18 cellular contexts compared by ENCODE assay signal in the genomic region with DNA sequence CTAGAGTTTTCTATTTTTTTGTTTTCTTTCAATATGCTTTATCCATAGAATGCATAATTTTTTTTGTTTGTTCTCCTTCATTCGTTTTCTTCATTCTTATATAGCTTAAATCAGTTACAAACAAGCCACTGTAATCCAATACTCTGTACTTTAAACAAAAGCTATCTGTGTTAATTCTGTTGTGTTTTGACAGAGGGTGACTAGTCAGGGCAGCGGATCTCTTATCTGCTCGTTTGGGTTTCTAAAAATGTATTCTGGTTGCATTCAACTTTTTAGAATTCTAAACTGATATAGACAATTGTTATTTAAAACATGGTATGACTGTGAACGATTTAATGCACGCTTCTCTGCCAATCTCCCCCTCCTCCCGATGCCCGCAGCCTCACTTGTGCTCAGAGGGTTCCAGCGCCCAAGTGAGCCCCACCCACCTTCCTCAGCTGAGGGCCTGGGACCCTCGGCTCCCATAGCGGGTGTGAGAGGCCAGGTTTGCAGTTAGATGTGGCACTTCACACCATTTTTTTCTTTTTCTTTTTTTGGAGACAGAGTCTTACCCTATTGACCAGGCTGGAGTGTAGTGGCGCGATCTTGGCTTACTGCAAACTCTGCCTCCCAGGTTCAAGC. TPM values are rescaled to one million over a fixed set of nuclear protein-coding genes. Genes with fewer than 3 reads are reported as not detected.
DNase-seq lines count a peak whose midpoint lies in the region; ATAC-seq, FAIRE-seq and TF ChIP-seq lines count a peak whose summit lies in the region.
"Had no signal": no experiment of that assay in that cellular context is flagged by ENCODE, and none has a peak within 500 bp of the region (broad histone marks: within the 10 kb centered on the region; RNA-seq: fewer than 3 reads in every experiment).

No MANE protein-coding gene starts in this region.

- H2AFZ ChIP-seq in GM12878 (ENCODE audit: control insufficient read depth, low read depth, low read length) = no peak overlapping the region

- H3K9ac ChIP-seq in GM12878 (ENCODE audit: control insufficient read depth, insufficient read depth, low read length) = no peak overlapping the region

- peaks cover 34% of the 10 kb centered on the region for H3K36me3 Mint-ChIP-seq in T-helper 1 cell treated with Interleukin-12 subunit alpha and Interleukin-12 subunit beta and Interleukin-4 antibody, amounts not matched to agents 30 μg/mL and 1 μg/mL, for 36 hours (ENCODE audit: low read depth)

- no peak for TF ChIP-seq POLR2A in GM12878 (IDR thresholded peaks at IDR 0.05; ENCODE audit: low read depth, low read length)

- H3K4me1 ChIP-seq in GM12878 (ENCODE audit: control insufficient read depth, insufficient read depth, low read length) = peaks cover 37% of the 10 kb centered on the region
- H3K4me1 ChIP-seq in psoas muscle = peaks cover 32% of the 10 kb centered on the region

- TF ChIP-seq EP300 in GM12878 (IDR thresholded peaks at IDR 0.05; ENCODE audit: borderline replicate concordance in 1 of 2, control insufficient read depth in 1 of 2, low read depth in 2 of 2, low read length in 2 of 2) = no peak

- H4K20me1 ChIP-seq in GM12878 (ENCODE audit: control insufficient read depth, insufficient read depth) = no peaks in the 10 kb centered on the region

- WGBS in GM12878 (ENCODE audit: insufficient coverage, insufficient replicate concordance, low lambda C conversion rate, missing lambda C conversion rate) = 77% methylated on average over 12 of the region's 12 CpGs
- 70 to 78% (median 70%) methylated on average over 12 of the region's 12 CpGs for WGBS in psoas muscle, 3 donors

- H3K4me3 ChIP-seq in GM12878 (no peak overlapping the region), psoas muscle (no peak overlapping the region)
- H3K4me3 ChIP-seq: heart right ventricle had no signal

- H3K27me3 ChIP-seq in GM12878 (replicated peaks in 1 of 2; ENCODE audit: control insufficient read depth in 2 of 2, insufficient read depth in 2 of 2, low read length in 1 of 2) (no peaks in the 10 kb centered on the region), psoas muscle (ENCODE audit: insufficient read depth in 3 of 3, low read length in 2 of 3) (no peaks in the 10 kb centered on the region)
- H3K27me3 ChIP-seq: heart right ventricle had no signal

- H3K79me2 ChIP-seq in GM12878 (ENCODE audit: control insufficient read depth, insufficient read depth, low read length) = peaks cover 66% of the 10 kb centered on the region

- no peak for DNase-seq in T-helper 1 cell
- peak; percentile 24 for DNase-seq in OCI-M1 (lab: John Stamatoyannopoulos, UW)
- no peak for DNase-seq in GM12878 (ENCODE audit: low read depth, low spot score)
- DNase-seq in psoas muscle = no peak
- DNase-seq: activated gamma-delta T cell; cerebellar nuclear complex; COR-L47; GDM1; heart right ventricle; NCI-H2227 treated with DMSO at 0.1 percent for 48 hours; stimulated activated CD4-positive, alpha-beta T cell treated with anti-CD3 and anti-CD28 coated beads, Interleukin-2, amount 100 ng/mL, for 48 hours; WERI-Rb-1 had no signal

- H3K9me3 Mint-ChIP-seq in T-helper 1 cell treated with Interleukin-12 subunit alpha and Interleukin-12 subunit beta and Interleukin-4 antibody, amounts not matched to agents 30 μg/mL and 1 μg/mL, for 36 hours = no peaks in the 10 kb centered on the region

- intact Hi-C loops in GM12878 (cut with micrococcal nuclease; ENCODE audit: unreplicated experiment) (no loop called here), psoas muscle (cut with DNase I) (loop anchor here in 1 of 2 donors (10.0 kb wide), 1 partner anchor 414 kb away; no protein-coding TSS in a partner anchor)

- H3K27ac ChIP-seq in GM12878 (ENCODE audit: control insufficient read depth, insufficient read depth) (peak overlapping the region; percentile 76; the same call in 1 of the 2 replicates), psoas muscle (peak overlapping the region; percentile 88)
- H3K27ac ChIP-seq: 22Rv1, epithelial cell of prostate, WERI-Rb-1 had no signal

- TF ChIP-seq RAD21 in GM12878 (IDR thresholded peaks at IDR 0.05; ENCODE audit: insufficient read depth, low read depth, low read length) = no peak

- H3K9me3 ChIP-seq in GM12878 (replicated peaks; ENCODE audit: control insufficient read depth, insufficient read depth, low read length) = no peaks in the 10 kb centered on the region
- no peaks in the 10 kb centered on the region for H3K9me3 ChIP-seq in psoas muscle
- H3K9me3 ChIP-seq: heart right ventricle had no signal

- in situ Hi-C loops in GM12878 (cut with MboI) = no loop called here

- no peak for FAIRE-seq in GM12878 (lab: Jason Lieb, UNC)

- no peak for ATAC-seq in GM12878
- no peak for ATAC-seq in psoas muscle
- no peak for ATAC-seq in activated CD4-positive, CD25-positive, alpha-beta regulatory T cell treated with anti-CD3 and anti-CD28 coated beads, Interleukin-2, amount 50 U/mL, for 24 hours
- no peak for ATAC-seq in HG03108 (IDR thresholded peaks at IDR 0.05; ENCODE audit: unreplicated experiment)
- ATAC-seq in GM21447 (IDR thresholded peaks at IDR 0.05; ENCODE audit: unreplicated experiment) = no peak

- TF ChIP-seq CTCF in GM12878 (IDR thresholded peaks at IDR 0.05 in 2 of 3, conservative IDR thresholded peaks at IDR 0.05 in 1 of 3; ENCODE audit: control insufficient read depth in 2 of 3, extremely low read depth in 1 of 3, insufficient read depth in 1 of 3, low read depth in 3 of 3, low read length in 3 of 3) = no peak
- no peak for TF ChIP-seq CTCF in psoas muscle (IDR thresholded peaks at IDR 0.05)

- CTCF ChIA-PET in GM12878 (lab: Yijun Ruan, JAX) = interaction anchor here (0.6 to 2.8 kb wide), 12 partner anchors 9 to 308 kb away, joined by 3 to 24 read pairs (median 4); no protein-coding TSS in a partner anchor

- BruUV-seq in GM12878 (replicated peaks; lab: Mats Ljungman, UMichigan) = no TSS peak

- RAD21 ChIA-PET in GM12878 (lab: Charles Lee; ENCODE audit: unreplicated experiment) = interaction anchor here (1.0 to 2.0 kb wide), 4 partner anchors 9 to 33 kb away, joined by 3 to 7 read pairs (median 4); no protein-coding TSS in a partner anchor

- H3K4me3 Mint-ChIP-seq in T-helper 1 cell treated with Interleukin-12 subunit alpha and Interleukin-12 subunit beta and Interleukin-4 antibody, amounts not matched to agents 30 μg/mL and 1 μg/mL, for 36 hours = no peak overlapping the region

- POLR2A ChIA-PET in GM12878 (lab: Charles Lee) = interaction anchor here (0.9 to 1.5 kb wide), 4 partner anchors 9 to 43 kb away, joined by 3 read pairs; no protein-coding TSS in a partner anchor

- H3K27ac Mint-ChIP-seq in T-helper 1 cell treated with Interleukin-12 subunit alpha and Interleukin-12 subunit beta and Interleukin-4 antibody, amounts not matched to agents 30 μg/mL and 1 μg/mL, for 36 hours = peak overlapping the region; percentile 63

- no peaks in the 10 kb centered on the region for H3K27me3 Mint-ChIP-seq in T-helper 1 cell treated with Interleukin-12 subunit alpha and Interleukin-12 subunit beta and Interleukin-4 antibody, amounts not matched to agents 30 μg/mL and 1 μg/mL, for 36 hours (ENCODE audit: low read depth)

- peaks cover 78% of the 10 kb centered on the region for H3K4me1 Mint-ChIP-seq in T-helper 1 cell treated with Interleukin-12 subunit alpha and Interleukin-12 subunit beta and Interleukin-4 antibody, amounts not matched to agents 30 μg/mL and 1 μg/mL, for 36 hours (ENCODE audit: low read depth)

- no peak overlapping the region for H3K4me2 ChIP-seq in GM12878 (ENCODE audit: control insufficient read depth, insufficient read depth)

- no peaks in the 10 kb centered on the region; a peak in 1 of 4 replicates for H3K36me3 ChIP-seq in GM12878 (ENCODE audit: control insufficient read depth in 2 of 2, insufficient read depth in 2 of 2, low read length in 1 of 2)
- H3K36me3 ChIP-seq in psoas muscle (ENCODE audit: insufficient read depth in 1 of 2, low read depth in 1 of 2) = no peaks in the 10 kb centered on the region
- H3K36me3 ChIP-seq: heart right ventricle, WERI-Rb-1 had no signal

- SMC1A ChIA-PET in GM12878 (lab: Charles Lee; ENCODE audit: uncharacterized antibody, unreplicated experiment) = interaction anchor here (1.2 to 5.5 kb wide), 8 partner anchors 10 to 43 kb away, joined by 3 to 21 read pairs (median 7); no protein-coding TSS in a partner anchor

TF ChIP-seq in GM12878, 131 proteins besides CTCF, POLR2A, EP300 and RAD21 (continues in another document):
- TF ChIP-seq ZNF384 (IDR thresholded peaks at IDR 0.05; ENCODE audit: borderline replicate concordance, low read depth, low read length) (no peak), RFX5 (IDR thresholded peaks at IDR 0.05; ENCODE audit: low read depth, low read length) (no peak), ESRRA (IDR thresholded peaks at IDR 0.05; ENCODE audit: low read length) (no peak)

RNA-seq across cellular contexts. Expression of a gene that starts 44.1 kb away (rescaled TPM):
- total RNA-seq in GM12878 (2013; cell fraction: nucleolus; rRNA removed) = 14.3 and 15.4 TPM in 2 replicates
- total RNA-seq in GM12878 (2014; rRNA removed) (25.1 and 25.4 TPM in 2 replicates), GM12878 (2014; rRNA removed; fragmentation: Illumina TruSeq; extraction: Trizol) (13.5 and 15.3 TPM in 2 replicates), GM12878 (2021) (30.9 and 36.5 TPM in 2 replicates), psoas muscle (10 to 100 TPM; 33.9 to 53.1 (median 41.1) TPM)
- 5.6 TPM for polyA plus RNA-seq in GM12878 (2011; ENCODE audit: low read depth)
- polyA plus RNA-seq in GM12878 (2011; rRNA removed) (11.6 and 13.0 TPM in 2 replicates), GM12878 (2014; fragmentation: Illumina TruSeq; extraction: Trizol) (10.1 and 15.4 TPM in 2 replicates), GM12878 (2014; fragmentation: Nextera tagmentation; extraction: Ambion mirVana) (1 to 10 TPM; 1.2 to 3.1 TPM), GM12878 (2014; rRNA removed) (28.1 and 31.1 TPM in 2 replicates), GM12878 (2016; fragmentation: Nextera tagmentation; extraction: Ambion mirVana) (1 to 10 TPM; 5.2 to 7.2 TPM), psoas muscle (100 to 1,000 TPM in 1 of 3 donors, 10 to 100 TPM in 2; 26.5 to 111 (median 39.6) TPM)
- 12.3 and 19.8 TPM in 2 replicates for polyA plus RNA-seq in GM12878 (2011; cell fraction: cytosol; rRNA removed)
- 10.9 and 14.6 TPM in 2 replicates for polyA plus RNA-seq in GM12878 (2011; cell fraction: nucleus; rRNA removed)
- polyA plus RNA-seq in GM12878 (2012) = 19.1 and 19.3 TPM in 2 replicates
- 14.9 and 16.7 TPM in 2 replicates for polyA minus RNA-seq in GM12878 (2011; rRNA and poly(A)+ RNA removed)
- polyA minus RNA-seq in GM12878 (2011; cell fraction: cytosol; rRNA and poly(A)+ RNA removed) = 4.4 and 9.6 TPM in 2 replicates
- polyA minus RNA-seq in GM12878 (2011; cell fraction: nucleus; rRNA and poly(A)+ RNA removed) = 8.1 and 14.5 TPM in 2 replicates
